1 cellular context compared by ENCODE assay signal in the genomic region with DNA sequence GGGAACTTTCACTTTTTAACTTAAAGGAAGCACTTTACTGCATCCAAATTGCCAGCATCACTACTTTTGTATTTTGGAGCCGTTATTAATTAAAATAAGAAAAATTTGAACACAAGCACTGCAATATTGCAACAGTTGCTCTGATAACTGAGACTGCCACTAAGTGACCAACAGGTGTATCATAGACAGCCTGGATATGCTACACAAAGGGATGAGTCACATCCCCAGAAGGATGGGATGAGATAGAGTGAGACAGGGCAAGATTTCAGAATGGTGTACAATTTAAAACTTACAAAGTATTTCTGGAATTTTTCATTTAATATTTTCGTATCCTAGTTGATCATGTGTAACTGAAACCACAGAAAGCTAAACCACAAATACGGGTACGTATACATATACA.
TF ChIP-seq lines count a peak whose summit lies in the region.

No MANE protein-coding gene starts in this region.

TF ChIP-seq in SK-N-SH treated with all-trans-retinoic acid at 6 μM for 48 hours, 23 proteins besides CTCF, POLR2A, EP300 and RAD21 (continued from another document):
- TF ChIP-seq, protein P1, sequence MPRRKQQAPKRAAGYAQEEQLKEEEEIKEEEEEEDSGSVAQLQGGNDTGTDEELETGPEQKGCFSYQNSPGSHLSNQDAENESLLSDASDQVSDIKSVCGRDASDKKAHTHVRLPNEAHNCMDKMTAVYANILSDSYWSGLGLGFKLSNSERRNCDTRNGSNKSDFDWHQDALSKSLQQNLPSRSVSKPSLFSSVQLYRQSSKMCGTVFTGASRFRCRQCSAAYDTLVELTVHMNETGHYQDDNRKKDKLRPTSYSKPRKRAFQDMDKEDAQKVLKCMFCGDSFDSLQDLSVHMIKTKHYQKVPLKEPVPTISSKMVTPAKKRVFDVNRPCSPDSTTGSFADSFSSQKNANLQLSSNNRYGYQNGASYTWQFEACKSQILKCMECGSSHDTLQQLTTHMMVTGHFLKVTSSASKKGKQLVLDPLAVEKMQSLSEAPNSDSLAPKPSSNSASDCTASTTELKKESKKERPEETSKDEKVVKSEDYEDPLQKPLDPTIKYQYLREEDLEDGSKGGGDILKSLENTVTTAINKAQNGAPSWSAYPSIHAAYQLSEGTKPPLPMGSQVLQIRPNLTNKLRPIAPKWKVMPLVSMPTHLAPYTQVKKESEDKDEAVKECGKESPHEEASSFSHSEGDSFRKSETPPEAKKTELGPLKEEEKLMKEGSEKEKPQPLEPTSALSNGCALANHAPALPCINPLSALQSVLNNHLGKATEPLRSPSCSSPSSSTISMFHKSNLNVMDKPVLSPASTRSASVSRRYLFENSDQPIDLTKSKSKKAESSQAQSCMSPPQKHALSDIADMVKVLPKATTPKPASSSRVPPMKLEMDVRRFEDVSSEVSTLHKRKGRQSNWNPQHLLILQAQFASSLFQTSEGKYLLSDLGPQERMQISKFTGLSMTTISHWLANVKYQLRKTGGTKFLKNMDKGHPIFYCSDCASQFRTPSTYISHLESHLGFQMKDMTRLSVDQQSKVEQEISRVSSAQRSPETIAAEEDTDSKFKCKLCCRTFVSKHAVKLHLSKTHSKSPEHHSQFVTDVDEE (CRISPR knock-in tag; IDR thresholded peaks at IDR 0.05) = no peak
- TF ChIP-seq OSR1 (CRISPR knock-in tag; IDR thresholded peaks at IDR 0.05) = no peak
- no peak for TF ChIP-seq CSDC2 (CRISPR knock-in tag; IDR thresholded peaks at IDR 0.05)
- TF ChIP-seq SNAI2 (CRISPR knock-in tag; IDR thresholded peaks at IDR 0.05) = no peak
- no peak for TF ChIP-seq BACH2 (CRISPR knock-in tag; IDR thresholded peaks at IDR 0.05; ENCODE audit: borderline replicate concordance)
- no peak for TF ChIP-seq ZNF70 (CRISPR knock-in tag; IDR thresholded peaks at IDR 0.05)
- TF ChIP-seq ZNF8 (CRISPR knock-in tag; IDR thresholded peaks at IDR 0.05) = no peak
- no peak for TF ChIP-seq ESRRG (CRISPR knock-in tag; IDR thresholded peaks at IDR 0.05)
- no peak for TF ChIP-seq ARNTL (CRISPR knock-in tag; IDR thresholded peaks at IDR 0.05; ENCODE audit: borderline replicate concordance, low read depth)
- no peak for TF ChIP-seq ZFP30 (CRISPR knock-in tag; IDR thresholded peaks at IDR 0.05)
- TF ChIP-seq ISL1 (CRISPR knock-in tag; IDR thresholded peaks at IDR 0.05) = no peak
- no peak for TF ChIP-seq TOX (CRISPR knock-in tag; IDR thresholded peaks at IDR 0.05; ENCODE audit: borderline replicate concordance)
- TF ChIP-seq, protein P2, sequence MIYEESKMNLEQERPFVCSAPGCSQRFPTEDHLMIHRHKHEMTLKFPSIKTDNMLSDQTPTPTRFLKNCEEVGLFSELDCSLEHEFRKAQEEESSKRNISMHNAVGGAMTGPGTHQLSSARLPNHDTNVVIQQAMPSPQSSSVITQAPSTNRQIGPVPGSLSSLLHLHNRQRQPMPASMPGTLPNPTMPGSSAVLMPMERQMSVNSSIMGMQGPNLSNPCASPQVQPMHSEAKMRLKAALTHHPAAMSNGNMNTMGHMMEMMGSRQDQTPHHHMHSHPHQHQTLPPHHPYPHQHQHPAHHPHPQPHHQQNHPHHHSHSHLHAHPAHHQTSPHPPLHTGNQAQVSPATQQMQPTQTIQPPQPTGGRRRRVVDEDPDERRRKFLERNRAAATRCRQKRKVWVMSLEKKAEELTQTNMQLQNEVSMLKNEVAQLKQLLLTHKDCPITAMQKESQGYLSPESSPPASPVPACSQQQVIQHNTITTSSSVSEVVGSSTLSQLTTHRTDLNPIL (CRISPR knock-in tag; IDR thresholded peaks at IDR 0.05; ENCODE audit: low read depth) = no peak
- no peak for TF ChIP-seq RARB (CRISPR knock-in tag; IDR thresholded peaks at IDR 0.05)
- TF ChIP-seq, protein P3, sequence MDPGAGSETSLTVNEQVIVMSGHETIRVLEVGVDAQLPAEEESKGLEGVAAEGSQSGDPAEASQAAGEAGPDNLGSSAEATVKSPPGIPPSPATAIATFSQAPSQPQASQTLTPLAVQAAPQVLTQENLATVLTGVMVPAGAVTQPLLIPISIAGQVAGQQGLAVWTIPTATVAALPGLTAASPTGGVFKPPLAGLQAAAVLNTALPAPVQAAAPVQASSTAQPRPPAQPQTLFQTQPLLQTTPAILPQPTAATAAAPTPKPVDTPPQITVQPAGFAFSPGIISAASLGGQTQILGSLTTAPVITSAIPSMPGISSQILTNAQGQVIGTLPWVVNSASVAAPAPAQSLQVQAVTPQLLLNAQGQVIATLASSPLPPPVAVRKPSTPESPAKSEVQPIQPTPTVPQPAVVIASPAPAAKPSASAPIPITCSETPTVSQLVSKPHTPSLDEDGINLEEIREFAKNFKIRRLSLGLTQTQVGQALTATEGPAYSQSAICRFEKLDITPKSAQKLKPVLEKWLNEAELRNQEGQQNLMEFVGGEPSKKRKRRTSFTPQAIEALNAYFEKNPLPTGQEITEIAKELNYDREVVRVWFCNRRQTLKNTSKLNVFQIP (CRISPR knock-in tag; IDR thresholded peaks at IDR 0.05; ENCODE audit: borderline replicate concordance, low read depth) = no peak
- no peak for TF ChIP-seq ZFP3 (CRISPR knock-in tag; IDR thresholded peaks at IDR 0.05)
TF ChIP-seq in SK-N-SH treated with all-trans-retinoic acid at 6 μM for 48 hours: peak in this region for 0.
